In the genomic region with DNA sequence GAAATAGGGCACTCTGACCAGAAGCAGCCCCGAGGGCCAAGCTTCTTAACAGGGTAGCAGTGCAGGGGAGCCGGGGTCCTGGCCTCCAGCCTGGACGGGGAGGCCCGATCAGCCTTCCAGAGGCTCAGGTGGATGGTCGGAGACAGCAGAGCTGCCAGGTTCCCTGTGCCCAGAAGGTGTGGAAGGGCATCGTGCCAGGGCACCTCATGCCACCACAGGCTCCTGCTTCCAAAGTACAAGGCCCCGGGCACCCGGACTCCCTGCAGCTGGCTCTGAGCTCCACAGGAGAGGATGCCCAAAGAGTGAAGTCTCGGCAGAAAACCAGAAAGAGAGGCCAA, we compare ENCODE assay signal across 9 cellular contexts. TPM values are rescaled to one million over a fixed set of nuclear protein-coding genes. Genes with fewer than 3 reads are reported as not detected.
DNase-seq lines count a peak whose midpoint lies in the region; ATAC-seq and TF ChIP-seq lines count a peak whose summit lies in the region.
"Had no signal": no experiment of that assay in that cellular context is flagged by ENCODE, and none has a peak within 500 bp of the region (broad histone marks: within the 10 kb centered on the region; RNA-seq: fewer than 3 reads in every experiment).

No MANE protein-coding gene starts in this region.

- intact Hi-C loops in activated CD4-positive, alpha-beta memory T cell treated with anti-CD3 and anti-CD28 coated beads for 36 hours (cut with micrococcal nuclease), result loop anchor here (2.0 kb wide), 1 partner anchor 13 kb away; no protein-coding TSS in a partner anchor
- intact Hi-C loops in sciatic nerve (cut with DNase I), result no loop called here

- peak overlapping the region; percentile 67 for H3K4me3 Mint-ChIP-seq in activated CD4-positive, alpha-beta memory T cell treated with anti-CD3 and anti-CD28 coated beads for 36 hours
- peak overlapping the region; percentile 28 for H3K4me3 Mint-ChIP-seq in glutamatergic neuron (ENCODE audit: unreplicated experiment)

- peaks cover 92% of the 10 kb centered on the region for H3K4me1 Mint-ChIP-seq in activated CD4-positive, alpha-beta memory T cell treated with anti-CD3 and anti-CD28 coated beads for 36 hours (ENCODE audit: low read depth)
- peaks cover 10% of the 10 kb centered on the region for H3K4me1 Mint-ChIP-seq in glutamatergic neuron (ENCODE audit: low read depth, unreplicated experiment)

- CTCF ChIA-PET in activated CD4-positive, alpha-beta memory T cell treated with anti-CD3 and anti-CD28 coated beads for 36 hours (lab: Charles Lee), result interaction anchor here (1.9 to 29.1 kb wide), 3 partner anchors 14 to 151 kb away, joined by 8 to 1198 read pairs (median 328); a partner anchor contains a TSS

- peak overlapping the region; percentile 96 for H3K27ac Mint-ChIP-seq in activated CD4-positive, alpha-beta memory T cell treated with anti-CD3 and anti-CD28 coated beads for 36 hours
- no peak overlapping the region for H3K27ac Mint-ChIP-seq in glutamatergic neuron (ENCODE audit: unreplicated experiment)

- DNase-seq in GM06990 (ENCODE audit: extremely low read depth, insufficient read length) (no peak), glutamatergic neuron (no peak), sciatic nerve (ENCODE audit: low spot score) (no peak), kidney glomerular epithelial cell (lab: John Stamatoyannopoulos, UW) (no peak), EL (no peak), NCI-H1930 (lab: John Stamatoyannopoulos, UW) (no peak), NCI-H510A (lab: John Stamatoyannopoulos, UW) (no peak)
- no peak for DNase-seq in activated CD4-positive, alpha-beta memory T cell treated with anti-CD3 and anti-CD28 coated beads for 36 hours

- peak; percentile 29 for ATAC-seq in sciatic nerve

- POLR2A ChIA-PET in activated CD4-positive, alpha-beta memory T cell treated with anti-CD3 and anti-CD28 coated beads for 36 hours (lab: Charles Lee), result interaction anchor here (0.6 to 20.4 kb wide), 7 partner anchors 10 to 232 kb away, joined by 3 to 460 read pairs (median 3); a partner anchor contains a TSS

- TF ChIP-seq CTCF in GM06990 (IDR thresholded peaks at IDR 0.05; ENCODE audit: insufficient read depth, low read length, poor library complexity, severe bottlenecking) (no peak), glutamatergic neuron (IDR thresholded peaks at IDR 0.05; ENCODE audit: partially characterized antibody, unreplicated experiment) (no peak)

- no peaks in the 10 kb centered on the region for H3K27me3 Mint-ChIP-seq in activated CD4-positive, alpha-beta memory T cell treated with anti-CD3 and anti-CD28 coated beads for 36 hours
- H3K27me3 Mint-ChIP-seq in glutamatergic neuron (ENCODE audit: unreplicated experiment), result no peaks in the 10 kb centered on the region

- H3K36me3 ChIP-seq in GM06990 (ENCODE audit: control insufficient read depth, insufficient read depth, low read length), result peaks cover 18% of the 10 kb centered on the region

- peaks cover 9% of the 10 kb centered on the region for H3K9me3 Mint-ChIP-seq in activated CD4-positive, alpha-beta memory T cell treated with anti-CD3 and anti-CD28 coated beads for 36 hours
- peaks cover 4% of the 10 kb centered on the region for H3K9me3 Mint-ChIP-seq in glutamatergic neuron (ENCODE audit: unreplicated experiment)

- peaks cover 45% of the 10 kb centered on the region for H3K36me3 Mint-ChIP-seq in activated CD4-positive, alpha-beta memory T cell treated with anti-CD3 and anti-CD28 coated beads for 36 hours
- no peaks in the 10 kb centered on the region for H3K36me3 Mint-ChIP-seq in glutamatergic neuron (ENCODE audit: unreplicated experiment)

- no peaks in the 10 kb centered on the region for H3K27me3 ChIP-seq in GM06990 (replicated peaks; ENCODE audit: control insufficient read depth, insufficient read depth, low read length)

- H3K4me3 ChIP-seq in GM06990 (replicated peaks; ENCODE audit: low read depth, low read length), result peak overlapping the region; percentile 43

RNA-seq across cellular contexts. Expression of a gene that starts 14.3 kb away (rescaled TPM):
- total RNA-seq in activated CD4-positive, alpha-beta memory T cell treated with anti-CD3 and anti-CD28 coated beads for 36 hours, result 100 to 1,000 TPM; 103 to 113 TPM
- total RNA-seq in glutamatergic neuron (ENCODE audit: unreplicated experiment), result 114 TPM
- 64.5 TPM for total RNA-seq in sciatic nerve

RNA-seq across cellular contexts. Expression of a gene that starts 19.7 kb away (rescaled TPM):
- under 1 TPM; 0.39 to 0.69 TPM for total RNA-seq in activated CD4-positive, alpha-beta memory T cell treated with anti-CD3 and anti-CD28 coated beads for 36 hours
- 2.3 TPM for total RNA-seq in glutamatergic neuron (ENCODE audit: unreplicated experiment)
- total RNA-seq in sciatic nerve, result 0.58 TPM
- total RNA-seq: RPMI7951 had no signal

RNA-seq across cellular contexts. Expression of a gene that starts 52.9 kb away (rescaled TPM):
- total RNA-seq in activated CD4-positive, alpha-beta memory T cell treated with anti-CD3 and anti-CD28 coated beads for 36 hours, result 10 to 100 TPM; 20.2 to 20.5 TPM
- total RNA-seq in glutamatergic neuron (ENCODE audit: unreplicated experiment) (25.9 TPM), sciatic nerve (28.0 TPM)

RNA-seq across cellular contexts. Expression of a gene that starts 53.8 kb away (rescaled TPM):
- total RNA-seq in activated CD4-positive, alpha-beta memory T cell treated with anti-CD3 and anti-CD28 coated beads for 36 hours, result 10 to 100 TPM; 31.3 to 32.2 TPM
- total RNA-seq in glutamatergic neuron (ENCODE audit: unreplicated experiment) (39.7 TPM), sciatic nerve (17.7 TPM)
